11 cellular contexts compared by ENCODE assay signal in the genomic region with DNA sequence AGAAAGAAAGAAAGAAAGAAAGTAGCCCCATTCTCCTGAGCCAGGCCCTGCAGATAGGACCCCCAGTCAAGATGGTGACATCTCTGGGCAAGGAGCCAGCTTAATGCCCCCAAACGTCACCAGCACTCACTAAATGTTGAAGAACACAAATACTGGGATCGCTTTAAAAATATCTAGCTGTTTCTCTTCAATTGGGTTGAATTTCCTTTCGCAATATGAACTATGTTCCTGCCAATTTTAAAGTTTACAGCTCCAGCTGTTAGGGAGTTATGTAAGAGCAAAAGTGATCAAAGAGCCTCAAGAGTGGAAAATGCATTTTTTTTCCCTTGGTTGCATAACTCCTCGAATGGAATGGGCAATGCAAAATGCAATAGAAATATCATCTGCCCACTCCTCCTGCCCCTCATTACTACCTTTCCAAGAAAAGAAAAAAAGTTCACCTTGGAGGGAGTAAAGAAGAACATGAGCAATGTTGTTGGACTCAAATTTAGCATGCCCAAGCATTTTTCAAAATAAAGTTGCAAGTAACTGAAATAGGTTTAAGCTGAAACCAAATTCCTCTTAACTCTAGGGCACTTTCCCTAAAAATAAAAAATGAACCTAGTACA.
DNase-seq lines count a peak whose midpoint lies in the region; ATAC-seq and TF ChIP-seq lines count a peak whose summit lies in the region.
"Had no signal": no experiment of that assay in that cellular context is flagged by ENCODE, and none has a peak within 500 bp of the region (broad histone marks: within the 10 kb centered on the region; RNA-seq: fewer than 3 reads in every experiment).

No MANE protein-coding gene starts in this region.

- peak; percentile 78 for DNase-seq in NOMO-1 treated with DMSO at 0.1 percent for 48 hours (lab: John Stamatoyannopoulos, UW; ENCODE audit: unreplicated experiment)
- no peak for DNase-seq in esophagus squamous epithelium (lab: John Stamatoyannopoulos, UW)
- peak; percentile 54 for DNase-seq in middle frontal gyrus (ENCODE audit: extremely low spot score, low spot score)
- peak; percentile 36 to 48 for DNase-seq in uterus
- no peak for DNase-seq in CD8-positive, alpha-beta memory T cell
- DNase-seq: activated CD8-positive, alpha-beta memory T cell treated with anti-CD3 and anti-CD28 coated beads, Interleukin-2, amount 50 U/mL, for 4 hours; NCI-H69 had no signal

- H3K4me3 Mint-ChIP-seq in CD8-positive, alpha-beta memory T cell = no peak overlapping the region
- H3K4me3 Mint-ChIP-seq: GM23338, neural crest cell had no signal

- H3K27ac Mint-ChIP-seq in CD8-positive, alpha-beta memory T cell = no peak overlapping the region
- H3K27ac Mint-ChIP-seq: GM23338 had no signal

- POLR2A ChIA-PET in CD8-positive, alpha-beta memory T cell (lab: Charles Lee) = no interaction called here

- intact Hi-C loops in esophagus squamous epithelium (cut with DNase I) (no loop called here), uterus (cut with DNase I; ENCODE audit: low total_unique reads) (no loop called here)

- H3K36me3 ChIP-seq in esophagus squamous epithelium = no peaks in the 10 kb centered on the region
- H3K36me3 ChIP-seq in uterus = no peaks in the 10 kb centered on the region
- no peaks in the 10 kb centered on the region for H3K36me3 ChIP-seq in CD8-positive, alpha-beta memory T cell (ENCODE audit: insufficient read depth, low read length)

- no peaks in the 10 kb centered on the region for H3K27me3 Mint-ChIP-seq in CD8-positive, alpha-beta memory T cell

- TF ChIP-seq POLR2A in esophagus squamous epithelium (IDR thresholded peaks at IDR 0.05) (no peak), uterus (IDR thresholded peaks at IDR 0.05) (no peak)

- H3K4me1 ChIP-seq in esophagus squamous epithelium (peaks cover 0 to 27% (median 18%) of the 10 kb centered on the region in 3 donors), uterus (no peaks in the 10 kb centered on the region)
- H3K4me1 ChIP-seq in CD8-positive, alpha-beta memory T cell (ENCODE audit: insufficient read depth, low read length) = no peaks in the 10 kb centered on the region

- H3K27me3 ChIP-seq in esophagus squamous epithelium = no peaks in the 10 kb centered on the region
- no peaks in the 10 kb centered on the region for H3K27me3 ChIP-seq in uterus
- H3K27me3 ChIP-seq in CD8-positive, alpha-beta memory T cell (ENCODE audit: insufficient read depth, low read length, poor library complexity, severe bottlenecking) = no peaks in the 10 kb centered on the region

- no peaks in the 10 kb centered on the region for H3K36me3 Mint-ChIP-seq in CD8-positive, alpha-beta memory T cell

- no peak for TF ChIP-seq CTCF in esophagus squamous epithelium (IDR thresholded peaks at IDR 0.05)
- TF ChIP-seq CTCF in uterus (IDR thresholded peaks at IDR 0.05) = no peak

- CTCF ChIA-PET in CD8-positive, alpha-beta memory T cell (lab: Charles Lee) = no interaction called here

- no peaks in the 10 kb centered on the region for H3K4me1 Mint-ChIP-seq in CD8-positive, alpha-beta memory T cell

- WGBS in esophagus squamous epithelium, 2 donors = 17 to 27% methylated on average over 4 of the region's 4 CpGs

- no peaks in the 10 kb centered on the region for H3K9me3 Mint-ChIP-seq in CD8-positive, alpha-beta memory T cell
- H3K9me3 Mint-ChIP-seq: GM23338 had no signal

- no peak for ATAC-seq in GM18907 (IDR thresholded peaks at IDR 0.05; ENCODE audit: unreplicated experiment)
- ATAC-seq in HG02852 (IDR thresholded peaks at IDR 0.05; ENCODE audit: unreplicated experiment) = no peak
- ATAC-seq: GM23338 had no signal

- H3K4me3 ChIP-seq in esophagus squamous epithelium (no peak overlapping the region), uterus (no peak overlapping the region)
- no peak overlapping the region for H3K4me3 ChIP-seq in CD8-positive, alpha-beta memory T cell (ENCODE audit: low read length)
- H3K4me3 ChIP-seq: GM23338 had no signal

- H3K27ac ChIP-seq in esophagus squamous epithelium (peak overlapping the region in 3 of 4 donors; percentile 65 to 77 (median 74)), uterus (peak overlapping the region; percentile 47 to 50)
- no peak overlapping the region for H3K27ac ChIP-seq in CD8-positive, alpha-beta memory T cell (ENCODE audit: low read depth, low read length)

- H3K9me3 ChIP-seq in esophagus squamous epithelium (no peaks in the 10 kb centered on the region), uterus (no peaks in the 10 kb centered on the region)
- no peaks in the 10 kb centered on the region for H3K9me3 ChIP-seq in CD8-positive, alpha-beta memory T cell (ENCODE audit: low read length)

Comparison
In these comparisons a context has a peak if more than half of its experiments do, and no peak if none do; other contexts are left out.
1. DNase-seq: peak in NOMO-1 treated with DMSO at 0.1 percent for 48 hours (single experiment), middle frontal gyrus (single experiment) and uterus (2 of 2); none in esophagus squamous epithelium (single experiment) and CD8-positive, alpha-beta memory T cell (0 of 5).